ENCODE assay signal across 13 cellular contexts in genomic region chr19:277581-278165, GRCh38. TPM values are rescaled to one million over a fixed set of nuclear protein-coding genes. Genes with fewer than 3 reads are reported as not detected.
A peak's percentile ranks its signal among the peaks of the same experiment; 100 is the strongest.
DNase-seq lines count a peak whose midpoint lies in the region; ATAC-seq, FAIRE-seq and TF ChIP-seq lines count a peak whose summit lies in the region.
"Had no signal": no experiment of that assay in that cellular context is flagged by ENCODE, and none has a peak within 500 bp of the region (broad histone marks: within the 10 kb centered on the region; RNA-seq: fewer than 3 reads in every experiment).

No MANE protein-coding gene starts in this region.

- TF ChIP-seq POLR2A in GM12892 (IDR thresholded peaks at IDR 0.05; ENCODE audit: low read depth, low read length) (no peak), thyroid gland (IDR thresholded peaks at IDR 0.05) (no peak)

- no peak overlapping the region for H2AK5ac ChIP-seq in H9 (ENCODE audit: insufficient read length, low read length)

- H2AFZ ChIP-seq in H9 (ENCODE audit: low read length) (no peak overlapping the region), neural cell (ENCODE audit: low read depth, low read length) (no peak overlapping the region)

- H3K9me2 ChIP-seq in neural cell (ENCODE audit: insufficient read depth, low read length), result no peaks in the 10 kb centered on the region

- H3K4ac ChIP-seq in H9 (ENCODE audit: low read depth, low read length), result no peak overlapping the region

- H3F3A ChIP-seq in neural cell (ENCODE audit: insufficient read depth, low read length, poor library complexity, severe bottlenecking), result no peaks in the 10 kb centered on the region

- ATAC-seq in HG02840 (IDR thresholded peaks at IDR 0.05; ENCODE audit: low FRiP score, unreplicated experiment), result no peak
- ATAC-seq: gastrocnemius medialis; natural killer cell treated with Interleukin-12 subunit alpha and Interleukin-12 subunit beta and Interleukin-15 and Interleukin-18, amount 100 ng/mL, for 72 hours had no signal

- H3K27ac ChIP-seq in H9 (ENCODE audit: insufficient read length, low read depth, low read length) (no peak overlapping the region), neural cell (ENCODE audit: low read length) (no peak overlapping the region), thyroid gland (no peak overlapping the region)
- H3K27ac ChIP-seq: gastrocnemius medialis had no signal

- WGBS in H9 (ENCODE audit: extremely low coverage, insufficient read length, low lambda C conversion rate), result no CpG with 5 or more reads among the region's 21 CpGs
- WGBS in thyroid gland, 2 donors, result 38 to 44% methylated on average over 18 to 21 of the region's 21 CpGs

- no peaks in the 10 kb centered on the region for H3K27me3 ChIP-seq in H9 (ENCODE audit: insufficient read depth, low read length)
- H3K27me3 ChIP-seq in neural cell (ENCODE audit: insufficient read depth, low read depth, low read length), result peaks cover 5% of the 10 kb centered on the region
- H3K27me3 ChIP-seq in thyroid gland, result no peaks in the 10 kb centered on the region

- H4K91ac ChIP-seq in H9 (ENCODE audit: insufficient read length, low read depth, low read length), result no peak overlapping the region

- H3K4me1 Mint-ChIP-seq in H9, result peaks cover 12 to 26% of the 10 kb centered on the region in 2 experiments

- TF ChIP-seq EP300 in neural cell (conservative IDR thresholded peaks at IDR 0.05; ENCODE audit: poor library complexity, severe bottlenecking), result no peak

- H2BK15ac ChIP-seq in H9 (ENCODE audit: low read depth, low read length), result no peak overlapping the region

- no peak overlapping the region for H3K18ac ChIP-seq in H9 (ENCODE audit: insufficient read length, low read depth, low read length)

- H3K27ac Mint-ChIP-seq in H9, result no peak overlapping the region
- H3K27ac Mint-ChIP-seq: dendritic cell treated with granulocyte-macrophage colony-stimulating factor and Interleukin-4, amounts not matched to agents 40 ng/mL and 50 ng/mL, for 4 days; natural killer cell treated with Interleukin-12 subunit alpha and Interleukin-12 subunit beta and Interleukin-15 and Interleukin-18, amount 100 ng/mL, for 72 hours had no signal

- H3K23ac ChIP-seq in H9 (ENCODE audit: insufficient read length, low read depth, low read length), result no peak overlapping the region

- no peak overlapping the region for H2BK20ac ChIP-seq in H9 (ENCODE audit: low read depth, low read length, poor library complexity, severe bottlenecking)

- H3K79me1 ChIP-seq in H9 (ENCODE audit: insufficient read depth, low read depth, low read length, poor library complexity, severe bottlenecking), result no peaks in the 10 kb centered on the region

- no peak overlapping the region for H3K4me2 ChIP-seq in H9 (ENCODE audit: insufficient read depth, insufficient read length, low read length)
- no peak overlapping the region for H3K4me2 ChIP-seq in neural cell (ENCODE audit: low read length)

- H3K14ac ChIP-seq in H9 (ENCODE audit: insufficient read depth, low read length), result no peak overlapping the region

- H3K36me3 Mint-ChIP-seq in H9 (ENCODE audit: insufficient read depth in 1 of 3, low read depth in 3 of 3), result peaks cover 12 to 40% (median 24%) of the 10 kb centered on the region in 3 experiments
- H3K36me3 Mint-ChIP-seq: natural killer cell treated with Interleukin-12 subunit alpha and Interleukin-12 subunit beta and Interleukin-15 and Interleukin-18, amount 100 ng/mL, for 72 hours had no signal

- H3K27me3 Mint-ChIP-seq in H9 (ENCODE audit: low read depth), result peaks cover 2% of the 10 kb centered on the region

- TF ChIP-seq RAD21 in neural cell (conservative IDR thresholded peaks at IDR 0.05), result no peak

- H3K9ac ChIP-seq in H9 (ENCODE audit: extremely low read depth, insufficient read length, low read length) (no peak overlapping the region), neural cell (ENCODE audit: low read length) (no peak overlapping the region)

- FAIRE-seq in GM12892 (lab: Jason Lieb, UNC), result no peak

- H3K56ac ChIP-seq in H9 (ENCODE audit: insufficient read length, low read depth, low read length), result no peak overlapping the region

- no peak for TF ChIP-seq CTCF in H9 (conservative IDR thresholded peaks at IDR 0.05)
- no peak for TF ChIP-seq CTCF in epithelial cell of esophagus (IDR thresholded peaks at IDR 0.05; ENCODE audit: insufficient read depth, low read depth, low read length, missing control alignments)
- no peak for TF ChIP-seq CTCF in neural cell (IDR thresholded peaks at IDR 0.05; ENCODE audit: poor library complexity, severe bottlenecking)
- no peak for TF ChIP-seq CTCF in thyroid gland (IDR thresholded peaks at IDR 0.05)

- no peak overlapping the region for H2BK120ac ChIP-seq in H9 (ENCODE audit: low read depth, low read length, poor library complexity, severe bottlenecking)

- DNase-seq in H9 (peak; percentile 77), RPMI8226 (peak; percentile 59), epithelial cell of esophagus (ENCODE audit: low read depth) (peak; percentile 32), GM12892 (ENCODE audit: insufficient read length) (no peak), putamen (ENCODE audit: low spot score) (no peak), thyroid gland (no peak)
- DNase-seq: activated CD8-positive, alpha-beta memory T cell treated with anti-CD3 and anti-CD28 coated beads, Interleukin-2, amount 50 U/mL, for 4 hours; gastrocnemius medialis; NCI-H187 treated with DMSO at 0.1 percent for 48 hours had no signal

- no peaks in the 10 kb centered on the region for H3K36me3 ChIP-seq in neural cell (ENCODE audit: insufficient read depth, low read length)
- peaks cover 0 to 7% of the 10 kb centered on the region in 2 donors for H3K36me3 ChIP-seq in thyroid gland
- H3K36me3 ChIP-seq: gastrocnemius medialis had no signal

- H3K79me2 ChIP-seq in H9 (ENCODE audit: insufficient read depth, low read length), result no peaks in the 10 kb centered on the region
- no peaks in the 10 kb centered on the region for H3K79me2 ChIP-seq in neural cell (replicated peaks; ENCODE audit: insufficient read depth, low read length)

- H4K8ac ChIP-seq in H9 (replicated peaks; ENCODE audit: insufficient read length, low read depth, low read length), result no peak overlapping the region

- peak overlapping the region in 1 of 2 experiments; percentile 59; a peak in 1 of 5 replicates for H3K4me3 Mint-ChIP-seq in H9
- H3K4me3 Mint-ChIP-seq: dendritic cell treated with granulocyte-macrophage colony-stimulating factor and Interleukin-4, amounts not matched to agents 40 ng/mL and 50 ng/mL, for 4 days; natural killer cell treated with Interleukin-12 subunit alpha and Interleukin-12 subunit beta and Interleukin-15 and Interleukin-18, amount 100 ng/mL, for 72 hours had no signal

- H3K23me2 ChIP-seq in H9 (ENCODE audit: insufficient read length, low read depth, low read length, poor library complexity, severe bottlenecking), result no peaks in the 10 kb centered on the region

- H4K5ac ChIP-seq in H9 (ENCODE audit: insufficient read length, low read depth, low read length), result no peak overlapping the region

- H3K4me3 ChIP-seq in epithelial cell of esophagus (ENCODE audit: low read length) (no peak overlapping the region), neural cell (ENCODE audit: low read length) (no peak overlapping the region), thyroid gland (replicated peaks in 1 of 3) (no peak overlapping the region)
- H3K4me3 ChIP-seq: gastrocnemius medialis had no signal

- no peaks in the 10 kb centered on the region for H3K9me3 ChIP-seq in H9 (ENCODE audit: control insufficient read depth, low read depth, low read length)
- no peaks in the 10 kb centered on the region for H3K9me3 ChIP-seq in neural cell (ENCODE audit: low read length)
- H3K9me3 ChIP-seq in thyroid gland, result no peaks in the 10 kb centered on the region
- H3K9me3 ChIP-seq: gastrocnemius medialis had no signal

- no peak overlapping the region for H2BK5ac ChIP-seq in H9 (ENCODE audit: insufficient read length, low read length)

- H3K9me3 Mint-ChIP-seq in H9, result peaks cover 0 to 2% of the 10 kb centered on the region in 2 experiments; a peak in 2 of 5 replicates
- H3K9me3 Mint-ChIP-seq: dendritic cell treated with granulocyte-macrophage colony-stimulating factor and Interleukin-4, amounts not matched to agents 40 ng/mL and 50 ng/mL, for 4 days; natural killer cell treated with Interleukin-12 subunit alpha and Interleukin-12 subunit beta and Interleukin-15 and Interleukin-18, amount 100 ng/mL, for 72 hours had no signal

- intact Hi-C loops in thyroid gland (cut with DNase I), result no loop called here

- H3K4me1 ChIP-seq in H9 (ENCODE audit: insufficient read depth, low read length) (peaks cover 5% of the 10 kb centered on the region), thyroid gland (no peaks in the 10 kb centered on the region)
- H3K4me1 ChIP-seq: gastrocnemius medialis had no signal

- H2BK12ac ChIP-seq in H9 (ENCODE audit: insufficient read length, low read depth, low read length), result no peak overlapping the region

- H3T11ph ChIP-seq in H9 (ENCODE audit: low read length), result no peak overlapping the region

- H4K20me1 ChIP-seq in H9 (ENCODE audit: control insufficient read depth, insufficient read depth, insufficient read length) (no peaks in the 10 kb centered on the region), neural cell (ENCODE audit: insufficient read depth) (no peaks in the 10 kb centered on the region)

RNA-seq across cellular contexts. Expression of gene PLPP2, which starts 13.5 kb away (rescaled TPM):
- 143 and 152 TPM in 2 replicates for total RNA-seq in H9 (2021)
- 2.1 and 2.8 TPM in 2 replicates for polyA plus RNA-seq in neural cell
- polyA minus RNA-seq in neural cell, result 0.73 TPM in 1 of 2 replicates, not detected in the other
- polyA plus RNA-seq in GM12892 (2012; ENCODE audit: missing spikeins), result 2.1 TPM
- 10 to 100 TPM in 3 of 4 donors, 1 to 10 TPM in 1; 6.7 to 31.7 (median 22.3) TPM for total RNA-seq in thyroid gland

Comparison
In these comparisons a context has a peak if more than half of its experiments do, and no peak if none do; other contexts are left out.
1. DNase-seq: peak in H9 (single experiment), RPMI8226 (single experiment) and epithelial cell of esophagus (single experiment); none in GM12892 (single experiment), putamen (single experiment) and thyroid gland (0 of 2).